8 cellular contexts compared by ENCODE assay signal in genomic region chr12:57771271-57771872, GRCh38.
DNase-seq lines count a peak whose midpoint lies in the region; ATAC-seq lines count a peak whose summit lies in the region.

No MANE protein-coding gene starts in this region.

- in situ Hi-C loops in T47D (cut with HindIII; ENCODE audit: low pct_unique_long_range_greater_than_20kb, low sequenced_read_pairs), result no loop called here

- H3K9me3 Mint-ChIP-seq in T-helper 2 cell treated with Interferon-gamma antibody and Interleukin-4, amounts not matched to agents 5 μg/mL and 100 μg/mL, for 36 hours, result no peaks in the 10 kb centered on the region

- H3K4me1 Mint-ChIP-seq in T-helper 2 cell treated with Interferon-gamma antibody and Interleukin-4, amounts not matched to agents 5 μg/mL and 100 μg/mL, for 36 hours (ENCODE audit: low read depth), result peaks cover 25% of the 10 kb centered on the region

- peaks cover 17% of the 10 kb centered on the region for H3K36me3 Mint-ChIP-seq in T-helper 2 cell treated with Interferon-gamma antibody and Interleukin-4, amounts not matched to agents 5 μg/mL and 100 μg/mL, for 36 hours (ENCODE audit: low read depth)

- peak overlapping the region; percentile 99 for H3K27ac Mint-ChIP-seq in T-helper 2 cell treated with Interferon-gamma antibody and Interleukin-4, amounts not matched to agents 5 μg/mL and 100 μg/mL, for 36 hours

- H3K4me3 Mint-ChIP-seq in T-helper 2 cell treated with Interferon-gamma antibody and Interleukin-4, amounts not matched to agents 5 μg/mL and 100 μg/mL, for 36 hours, result peak overlapping the region; percentile 99

- H3K27me3 Mint-ChIP-seq in T-helper 2 cell treated with Interferon-gamma antibody and Interleukin-4, amounts not matched to agents 5 μg/mL and 100 μg/mL, for 36 hours (ENCODE audit: low read depth), result peaks cover 6% of the 10 kb centered on the region

- peak; percentile 86 for DNase-seq in DMS153 treated with DMSO at 0.1 percent for 48 hours (lab: John Stamatoyannopoulos, UW; ENCODE audit: unreplicated experiment)
- no peak for DNase-seq in DMS153 (lab: John Stamatoyannopoulos, UW)
- DNase-seq in NCI-H2029 (lab: John Stamatoyannopoulos, UW), result peak; percentile 61
- DNase-seq in T-helper 2 cell treated with Interferon-gamma antibody and Interleukin-4, amounts not matched to agents 5 μg/mL and 100 μg/mL, for 36 hours (ENCODE audit: low spot score), result peak; percentile 87
- DNase-seq in T47D (ENCODE audit: low read depth in 1 of 2, low spot score in 1 of 2), result peak; percentile 90 to 96
- peak; percentile 92 for DNase-seq in iris pigment epithelial cell (ENCODE audit: low read depth)
- peak; percentile 83 to 96 for DNase-seq in stimulated activated CD4-positive, alpha-beta T cell treated with anti-CD3 and anti-CD28 coated beads, Interleukin-12 subunit alpha, Interleukin-12 subunit beta, amount 100 ng/mL, for 24 hours (ENCODE audit: low read depth in 2 of 2)

- peak; percentile 52 for ATAC-seq in HG02970 (IDR thresholded peaks at IDR 0.05; ENCODE audit: low FRiP score, unreplicated experiment)
